In the genomic region with DNA sequence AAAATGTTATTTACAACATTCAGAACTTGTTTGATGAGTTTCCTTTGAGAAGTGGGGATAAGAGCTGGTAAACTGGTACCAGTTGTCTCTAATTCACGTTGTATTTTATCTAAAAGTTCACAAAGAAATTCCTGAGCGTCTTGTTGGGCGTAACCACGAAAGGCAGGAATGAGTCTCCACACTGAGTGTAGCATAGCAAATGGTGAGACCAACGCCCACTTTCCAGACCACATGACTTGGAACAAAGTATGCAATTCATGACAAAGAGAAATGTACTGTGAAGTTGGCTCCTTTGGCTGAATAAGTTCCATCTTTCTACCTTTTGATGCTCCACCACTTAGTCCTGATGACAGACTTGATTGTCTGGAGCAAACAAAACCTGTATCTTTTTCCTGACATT, we compare ENCODE assay signal across 14 cellular contexts. TPM values are rescaled to one million over a fixed set of nuclear protein-coding genes. Genes with fewer than 3 reads are reported as not detected.
DNase-seq lines count a peak whose midpoint lies in the region; ATAC-seq and TF ChIP-seq lines count a peak whose summit lies in the region.
"Had no signal": no experiment of that assay in that cellular context is flagged by ENCODE, and none has a peak within 500 bp of the region (broad histone marks: within the 10 kb centered on the region; RNA-seq: fewer than 3 reads in every experiment).

No MANE protein-coding gene starts in this region.

- no peak for TF ChIP-seq CTCF in choroid plexus epithelial cell (conservative IDR thresholded peaks at IDR 0.05; ENCODE audit: low read depth, low read length)
- TF ChIP-seq CTCF in mucosa of descending colon (IDR thresholded peaks at IDR 0.05) = no peak

- no peaks in the 10 kb centered on the region for H3K27me3 ChIP-seq in Karpas-422 (ENCODE audit: low read length)
- H3K27me3 ChIP-seq: uterus had no signal

- no peaks in the 10 kb centered on the region for H4K20me1 ChIP-seq in Karpas-422 (ENCODE audit: insufficient read depth, low read depth, low read length)

- H3K9me3 ChIP-seq in Karpas-422 (ENCODE audit: low read length) (no peaks in the 10 kb centered on the region), mucosa of descending colon (no peaks in the 10 kb centered on the region)
- H3K9me3 ChIP-seq: A549, HAP-1, uterus had no signal

- POLR2A ChIA-PET in activated CD4-positive, alpha-beta T cell treated with anti-CD3 and anti-CD28 coated beads, Interleukin-2, amount 10 ng/mL, durations not matched to agents 7 days and 5 days (lab: Charles Lee) = no interaction called here

- DNase-seq in activated CD4-positive, alpha-beta T cell treated with anti-CD3 and anti-CD28 coated beads, Interleukin-2, amount 50 U/mL, for 48 hours = peak; percentile 17 to 46
- no peak for DNase-seq in activated CD4-positive, alpha-beta T cell treated with anti-CD3 and anti-CD28 coated beads, Interleukin-2, amount 10 ng/mL, durations not matched to agents 7 days and 5 days
- DNase-seq in Karpas-422 = no peak
- peak; percentile 61 for DNase-seq in choroid plexus epithelial cell (ENCODE audit: low read depth)
- peak in 1 of 3 donors; percentile 8 for DNase-seq in mucosa of descending colon
- DNase-seq in NCI-H2196 (lab: John Stamatoyannopoulos, UW; ENCODE audit: unreplicated experiment) = no peak
- no peak for DNase-seq in C1 segment of cervical spinal cord (lab: John Stamatoyannopoulos, UW)
- DNase-seq: NCI-H1694, SHP77, uterus had no signal

- H3K27ac Mint-ChIP-seq in activated CD4-positive, alpha-beta T cell treated with anti-CD3 and anti-CD28 coated beads, Interleukin-2, amount 10 ng/mL, durations not matched to agents 7 days and 5 days = no peak overlapping the region

- H3K9me2 ChIP-seq in Karpas-422 (replicated peaks; ENCODE audit: insufficient read depth, low read length) = no peaks in the 10 kb centered on the region

- CTCF ChIA-PET in activated CD4-positive, alpha-beta T cell treated with anti-CD3 and anti-CD28 coated beads, Interleukin-2, amount 10 ng/mL, durations not matched to agents 7 days and 5 days (lab: Charles Lee) = no interaction called here

- ATAC-seq in mucosa of descending colon (peak; percentile 28), GM21723 (IDR thresholded peaks at IDR 0.05; ENCODE audit: unreplicated experiment) (no peak)
- ATAC-seq: A549 had no signal

- no peaks in the 10 kb centered on the region for H3K9me3 Mint-ChIP-seq in activated CD4-positive, alpha-beta T cell treated with anti-CD3 and anti-CD28 coated beads, Interleukin-2, amount 10 ng/mL, durations not matched to agents 7 days and 5 days

- peaks cover 1% of the 10 kb centered on the region for H3K4me1 Mint-ChIP-seq in activated CD4-positive, alpha-beta T cell treated with anti-CD3 and anti-CD28 coated beads, Interleukin-2, amount 10 ng/mL, durations not matched to agents 7 days and 5 days

- H3K27me3 Mint-ChIP-seq in activated CD4-positive, alpha-beta T cell treated with anti-CD3 and anti-CD28 coated beads, Interleukin-2, amount 10 ng/mL, durations not matched to agents 7 days and 5 days = no peaks in the 10 kb centered on the region

- 0 out of 2 replicates have a peak overlapping the region, but pooled peaks have one; percentile 54 for H3K9ac ChIP-seq in Karpas-422 (ENCODE audit: low read length)

- H3K4me3 Mint-ChIP-seq in activated CD4-positive, alpha-beta T cell treated with anti-CD3 and anti-CD28 coated beads, Interleukin-2, amount 10 ng/mL, durations not matched to agents 7 days and 5 days = no peak overlapping the region

- peak overlapping the region; percentile 83 for H3K27ac ChIP-seq in Karpas-422 (ENCODE audit: low read length)
- H3K27ac ChIP-seq: A549, uterus, VCaP had no signal

- peak overlapping the region; percentile 50 for H3K4me2 ChIP-seq in Karpas-422 (ENCODE audit: low read depth, low read length, poor library complexity, severe bottlenecking)
- H3K4me2 ChIP-seq: A549 had no signal

- H3K4me3 ChIP-seq in Karpas-422 (ENCODE audit: low read length) = no peak overlapping the region
- no peak overlapping the region for H3K4me3 ChIP-seq in choroid plexus epithelial cell (ENCODE audit: low read depth, low read length)
- H3K4me3 ChIP-seq in mucosa of descending colon = no peak overlapping the region
- H3K4me3 ChIP-seq: A549, HAP-1, uterus had no signal

- H3K4me1 ChIP-seq in Karpas-422 (ENCODE audit: low read length) = peaks cover 78% of the 10 kb centered on the region
- H3K4me1 ChIP-seq in mucosa of descending colon (ENCODE audit: low read depth) = peaks cover 5% of the 10 kb centered on the region
- H3K4me1 ChIP-seq: A549, uterus had no signal

- intact Hi-C loops in mucosa of descending colon (cut with DNase I, micrococcal nuclease) = loop anchor here in 1 of 2 donors (5.0 kb wide), 1 partner anchor 416 kb away; no protein-coding TSS in a partner anchor

- H3K36me3 ChIP-seq in Karpas-422 (ENCODE audit: insufficient read depth, low read length) (no peaks in the 10 kb centered on the region), mucosa of descending colon (ENCODE audit: low read depth) (no peaks in the 10 kb centered on the region)
- H3K36me3 ChIP-seq: HAP-1, uterus had no signal

- H3K36me3 Mint-ChIP-seq in activated CD4-positive, alpha-beta T cell treated with anti-CD3 and anti-CD28 coated beads, Interleukin-2, amount 10 ng/mL, durations not matched to agents 7 days and 5 days (ENCODE audit: low read depth) = no peaks in the 10 kb centered on the region

- H3K79me2 ChIP-seq in Karpas-422 (ENCODE audit: low read length) = no peaks in the 10 kb centered on the region

- H2AFZ ChIP-seq in Karpas-422 (ENCODE audit: low read length) = peak overlapping the region; percentile 63; the same call in 1 of the 2 replicates

RNA-seq across cellular contexts. Expression of gene USP44, which starts 18.4 kb away (rescaled TPM):
- 1 to 10 TPM; 2.9 to 3.7 TPM for total RNA-seq in activated CD4-positive, alpha-beta T cell treated with anti-CD3 and anti-CD28 coated beads, Interleukin-2, amount 10 ng/mL, durations not matched to agents 7 days and 5 days
- total RNA-seq in Karpas-422 (2014; rRNA removed; shearing (Covaris generic); ENCODE audit: low replicate concordance) = 0.11 TPM in 1 of 2 replicates, not detected in the other
- total RNA-seq in mucosa of descending colon = 1 to 10 TPM in 1 of 3 donors, under 1 TPM in 2; 0.20 to 1.7 (median 0.53) TPM

RNA-seq across cellular contexts. Expression of gene METAP2, which starts 58.9 kb away (rescaled TPM):
- 10 to 100 TPM; 68.0 to 72.5 TPM for total RNA-seq in activated CD4-positive, alpha-beta T cell treated with anti-CD3 and anti-CD28 coated beads, Interleukin-2, amount 10 ng/mL, durations not matched to agents 7 days and 5 days
- 304 and 383 TPM in 2 replicates for total RNA-seq in Karpas-422 (2014; rRNA removed; shearing (Covaris generic); ENCODE audit: low replicate concordance)
- total RNA-seq in mucosa of descending colon = 10 to 100 TPM; 35.2 to 67.7 (median 51.5) TPM

Comparison
In these comparisons a context has a peak if more than half of its experiments do, and no peak if none do; other contexts are left out.
1. DNase-seq: peak in activated CD4-positive, alpha-beta T cell treated with anti-CD3 and anti-CD28 coated beads, Interleukin-2, amount 50 U/mL, for 48 hours (2 of 2) and choroid plexus epithelial cell (single experiment); none in activated CD4-positive, alpha-beta T cell treated with anti-CD3 and anti-CD28 coated beads, Interleukin-2, amount 10 ng/mL, durations not matched to agents 7 days and 5 days (single experiment), Karpas-422 (single experiment), NCI-H2196 (single experiment) and C1 segment of cervical spinal cord (0 of 14).